In the genomic region with DNA sequence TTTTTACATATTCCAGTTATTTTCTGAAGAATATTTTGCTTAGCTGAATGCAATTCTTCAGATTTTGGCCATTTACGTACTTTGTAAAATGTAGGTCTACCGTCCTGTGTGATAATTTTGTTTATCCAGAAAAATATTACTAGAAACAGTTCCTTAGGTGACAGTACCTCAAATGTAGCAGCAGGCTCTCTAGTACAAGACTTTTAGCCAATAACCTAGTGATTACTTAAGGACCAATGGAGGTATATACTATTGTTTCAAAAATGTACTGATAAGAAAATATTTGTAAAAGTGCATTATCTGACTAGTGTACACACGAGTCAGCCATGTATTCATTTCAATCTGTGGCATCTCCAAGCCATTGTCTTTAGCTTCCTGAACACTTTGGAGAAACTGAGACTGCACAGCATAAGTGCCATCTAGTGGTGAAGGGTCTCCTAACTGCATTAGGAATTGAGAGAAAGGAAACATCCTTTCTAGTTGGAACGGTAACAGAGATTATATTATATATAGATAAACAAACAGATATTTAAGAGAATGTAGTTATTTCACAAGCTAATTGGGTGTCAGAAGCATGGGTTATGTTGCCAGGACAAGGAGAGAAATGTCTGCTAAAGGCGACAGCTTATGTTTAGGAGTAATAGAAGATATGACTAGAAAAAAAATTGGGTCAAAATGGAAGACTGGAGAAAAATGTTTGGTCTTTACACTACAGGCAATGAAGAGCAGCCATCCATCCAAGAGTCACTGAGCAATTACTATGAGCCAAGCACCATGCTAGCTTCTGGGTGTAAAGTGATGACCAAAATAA, we compare ENCODE assay signal across 8 cellular contexts. TPM values are rescaled to one million over a fixed set of nuclear protein-coding genes. Genes with fewer than 3 reads are reported as not detected.
A peak's percentile ranks its signal among the peaks of the same experiment; 100 is the strongest.
DNase-seq lines count a peak whose midpoint lies in the region; ATAC-seq and TF ChIP-seq lines count a peak whose summit lies in the region.

No MANE protein-coding gene starts in this region.

- ATAC-seq in GM19043 (IDR thresholded peaks at IDR 0.05; ENCODE audit: low read depth, unreplicated experiment) (peak; percentile 36), HG03432 (IDR thresholded peaks at IDR 0.05; ENCODE audit: unreplicated experiment) (peak; percentile 55)

- H3K9me3 Mint-ChIP-seq in activated naive CD4-positive, alpha-beta T cell treated with anti-CD3 and anti-CD28 coated beads, Interleukin-2, amount 50 U/mL, for 24 hours = no peaks in the 10 kb centered on the region
- no peaks in the 10 kb centered on the region for H3K9me3 Mint-ChIP-seq in glutamatergic neuron (ENCODE audit: unreplicated experiment)

- TF ChIP-seq CTCF in glutamatergic neuron (IDR thresholded peaks at IDR 0.05; ENCODE audit: partially characterized antibody, unreplicated experiment) = peak; percentile 81

- peaks cover 40% of the 10 kb centered on the region for H3K4me1 Mint-ChIP-seq in activated naive CD4-positive, alpha-beta T cell treated with anti-CD3 and anti-CD28 coated beads, Interleukin-2, amount 50 U/mL, for 24 hours
- H3K4me1 Mint-ChIP-seq in glutamatergic neuron (ENCODE audit: low read depth, unreplicated experiment) = peaks cover 9% of the 10 kb centered on the region

- H3K4me3 Mint-ChIP-seq in activated naive CD4-positive, alpha-beta T cell treated with anti-CD3 and anti-CD28 coated beads, Interleukin-2, amount 50 U/mL, for 24 hours = peak overlapping the region; percentile 1
- no peak overlapping the region for H3K4me3 Mint-ChIP-seq in glutamatergic neuron (ENCODE audit: unreplicated experiment)

- peak overlapping the region; percentile 57 for H3K27ac Mint-ChIP-seq in activated naive CD4-positive, alpha-beta T cell treated with anti-CD3 and anti-CD28 coated beads, Interleukin-2, amount 50 U/mL, for 24 hours
- H3K27ac Mint-ChIP-seq in glutamatergic neuron (ENCODE audit: unreplicated experiment) = no peak overlapping the region

- no peaks in the 10 kb centered on the region for H3K36me3 Mint-ChIP-seq in activated naive CD4-positive, alpha-beta T cell treated with anti-CD3 and anti-CD28 coated beads, Interleukin-2, amount 50 U/mL, for 24 hours
- H3K36me3 Mint-ChIP-seq in glutamatergic neuron (ENCODE audit: unreplicated experiment) = no peaks in the 10 kb centered on the region

- H3K27me3 Mint-ChIP-seq in activated naive CD4-positive, alpha-beta T cell treated with anti-CD3 and anti-CD28 coated beads, Interleukin-2, amount 50 U/mL, for 24 hours = no peaks in the 10 kb centered on the region
- H3K27me3 Mint-ChIP-seq in glutamatergic neuron (ENCODE audit: unreplicated experiment) = no peaks in the 10 kb centered on the region

- DNase-seq in D341Med (ENCODE audit: low spot score) = peak; percentile 18
- peak; percentile 9 for DNase-seq in NOMO-1 treated with dmso at 0.1 percent for 144 hours (lab: John Stamatoyannopoulos, UW; ENCODE audit: unreplicated experiment)
- no peak for DNase-seq in glutamatergic neuron
- DNase-seq in renal cortical epithelial cell (ENCODE audit: low read depth) = peak; percentile 76
- DNase-seq in NCI-H187 treated with DMSO at 0.1 percent for 48 hours (lab: John Stamatoyannopoulos, UW) = no peak

RNA-seq across cellular contexts. Expression of a gene that starts 23.7 kb away (rescaled TPM):
- total RNA-seq in glutamatergic neuron (ENCODE audit: unreplicated experiment) = 3.2 TPM
- total RNA-seq in renal cortical epithelial cell = 3.4 and 4.7 TPM in 2 replicates

Comparison
In these comparisons a context has a peak if more than half of its experiments do, and no peak if none do; other contexts are left out.
1. DNase-seq: peak in D341Med (single experiment), NOMO-1 treated with dmso at 0.1 percent for 144 hours (single experiment) and renal cortical epithelial cell (single experiment); none in glutamatergic neuron (single experiment) and NCI-H187 treated with DMSO at 0.1 percent for 48 hours (single experiment).